ENCODE assay signal across 1 cellular context in the genomic region with DNA sequence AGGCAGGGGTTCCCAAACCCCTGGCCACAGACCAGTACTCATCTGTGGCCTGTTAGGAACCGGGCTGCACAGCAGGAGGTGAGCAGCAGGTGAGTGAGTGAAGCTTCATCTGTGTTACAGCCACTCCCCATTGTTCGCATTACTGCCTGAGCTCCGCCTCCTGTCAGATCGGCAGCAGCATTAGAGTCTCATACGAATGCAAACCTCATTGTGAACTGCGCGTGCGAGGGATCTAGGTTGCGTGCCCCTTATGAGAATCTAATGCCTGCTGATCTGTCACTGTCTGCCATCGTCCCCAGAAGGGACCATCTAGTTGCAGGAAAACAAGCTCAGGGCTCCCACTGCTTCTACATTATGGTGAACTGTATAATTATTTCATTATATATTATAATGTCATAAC.
TF ChIP-seq lines count a peak whose summit lies in the region.

No MANE protein-coding gene starts in this region.

TF ChIP-seq in H1, 55 proteins besides CTCF, POLR2A, EP300 and RAD21:
- TF ChIP-seq KDM5A (IDR thresholded peaks at IDR 0.05; ENCODE audit: low read length), result no peak
- TF ChIP-seq POLR2AphosphoS5 (IDR thresholded peaks at IDR 0.05; ENCODE audit: low read depth, low read length), result no peak
- TF ChIP-seq CREB1 (IDR thresholded peaks at IDR 0.05), result no peak
- TF ChIP-seq SUZ12 (IDR thresholded peaks at IDR 0.05; ENCODE audit: low read length), result no peak
